ENCODE assay signal across 26 cellular contexts in the genomic region with DNA sequence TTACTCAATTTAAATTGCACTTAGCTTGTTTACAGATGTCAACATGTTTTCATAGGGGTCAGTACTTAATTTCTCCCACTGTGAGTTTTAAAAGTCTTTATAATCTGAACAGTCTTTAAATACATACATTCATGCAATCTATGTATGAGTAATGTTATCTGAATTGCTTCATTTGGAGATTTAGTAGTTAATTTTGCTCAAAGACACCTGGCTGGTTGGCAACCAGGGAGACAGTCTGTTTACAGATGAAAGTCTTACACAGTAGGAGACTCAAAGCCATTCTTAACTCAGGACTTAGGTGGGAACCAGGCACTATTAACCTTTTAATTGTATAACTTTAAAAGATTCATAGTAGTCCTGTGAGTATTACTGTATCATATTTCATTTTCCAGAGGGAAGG. TPM values are rescaled to one million over a fixed set of nuclear protein-coding genes. Genes with fewer than 3 reads are reported as not detected.
DNase-seq lines count a peak whose midpoint lies in the region; ATAC-seq, FAIRE-seq and TF ChIP-seq lines count a peak whose summit lies in the region.
"Had no signal": no experiment of that assay in that cellular context is flagged by ENCODE, and none has a peak within 500 bp of the region (broad histone marks: within the 10 kb centered on the region; RNA-seq: fewer than 3 reads in every experiment).

No MANE protein-coding gene starts in this region.

- H3K27me3 ChIP-seq in transverse colon (no peaks in the 10 kb centered on the region), testis (no peaks in the 10 kb centered on the region)
- H3K27me3 ChIP-seq: ascending aorta, hepatocyte had no signal

- intact Hi-C loops in kidney (cut with DNase I), result no loop called here
- intact Hi-C loops in transverse colon (cut with DNase I; ENCODE audit: low total_unique reads), result no loop called here
- intact Hi-C loops in testis (cut with DNase I; ENCODE audit: low total_unique reads), result no loop called here

- DNase-seq in LHCN-M2 (ENCODE audit: low read depth), result peak; percentile 14
- DNase-seq in chondrocyte (ENCODE audit: low spot score), result no peak
- DNase-seq in kidney, result no peak
- DNase-seq in transverse colon, result no peak
- no peak for DNase-seq in superior temporal gyrus (ENCODE audit: extremely low spot score)
- no peak for DNase-seq in testis
- no peak for DNase-seq in activated CD4-positive, alpha-beta T cell treated with anti-CD3 and anti-CD28 coated beads for 1 hour
- DNase-seq: activated CD4-positive, CD25-positive, alpha-beta regulatory T cell treated with anti-CD3 and anti-CD28 coated beads, Interleukin-2, amount 50 U/mL, for 72 hours; activated naive CD4-positive, alpha-beta T cell treated with anti-CD3 and anti-CD28 coated beads, Interleukin-2, amount 50 U/mL, for 16 hours; activated T-cell treated with anti-CD3 and anti-CD28 coated beads, Interleukin-2, amount 50 U/mL, for 48 hours; CD8-positive, alpha-beta memory T cell; endodermal cell; Karpas-422; NCI-H1092; NCI-H2081; NCI-H510A treated with DMSO at 0.1 percent for 48 hours; occipital lobe; RPMI8226 had no signal

- no peaks in the 10 kb centered on the region for H3K9me3 ChIP-seq in kidney (ENCODE audit: control insufficient read depth in 1 of 2, low read length in 2 of 2)
- H3K9me3 ChIP-seq in transverse colon, result no peaks in the 10 kb centered on the region
- H3K9me3 ChIP-seq in testis, result no peaks in the 10 kb centered on the region
- H3K9me3 ChIP-seq: ascending aorta, thoracic aorta had no signal

- no peak for TF ChIP-seq EP300 in transverse colon (IDR thresholded peaks at IDR 0.05; ENCODE audit: low read depth)

- H3K27ac ChIP-seq in kidney (ENCODE audit: low read depth in 2 of 2, low read length in 2 of 2) (peak overlapping the region; percentile 8 to 68), transverse colon (peak overlapping the region; percentile 4 to 21 (median 12)), testis (no peak overlapping the region)
- H3K27ac ChIP-seq: ascending aorta, hepatocyte had no signal

- no peaks in the 10 kb centered on the region for H3K9me3 Mint-ChIP-seq in chondrocyte (ENCODE audit: low read depth)
- H3K9me3 Mint-ChIP-seq: CD8-positive, alpha-beta memory T cell; endodermal cell had no signal

- peaks cover 58% of the 10 kb centered on the region for H3K4me1 Mint-ChIP-seq in chondrocyte (ENCODE audit: low read depth)

- no peak overlapping the region for H3K4me3 Mint-ChIP-seq in chondrocyte (ENCODE audit: unreplicated experiment)
- H3K4me3 Mint-ChIP-seq: CD8-positive, alpha-beta memory T cell; endodermal cell had no signal

- TF ChIP-seq POLR2A in transverse colon (IDR thresholded peaks at IDR 0.05) (no peak), testis (IDR thresholded peaks at IDR 0.05) (no peak)

- peaks cover 30% of the 10 kb centered on the region for H3K36me3 Mint-ChIP-seq in chondrocyte (ENCODE audit: low read depth)
- H3K36me3 Mint-ChIP-seq: CD8-positive, alpha-beta memory T cell had no signal

- in situ Hi-C loops in transverse colon (cut with MboI; ENCODE audit: low pct_ligation_motif_present in 1 of 4, low pct_unique_long_range_greater_than_20kb in 1 of 4, low sequenced_read_pairs in 3 of 4), result no loop called here

- no peak for FAIRE-seq in kidney (lab: Jason Lieb, UNC)
- FAIRE-seq: GM12892, islet of Langerhans had no signal

- peak overlapping the region; percentile 82 for H3K27ac Mint-ChIP-seq in chondrocyte (ENCODE audit: unreplicated experiment)
- H3K27ac Mint-ChIP-seq: CD8-positive, alpha-beta memory T cell had no signal

- H3K36me3 ChIP-seq in kidney (ENCODE audit: control insufficient read depth in 1 of 2, insufficient read depth in 2 of 2, low read length in 2 of 2) (peaks cover 17 to 38% of the 10 kb centered on the region in 2 donors), transverse colon (peaks cover 0 to 20% (median 0%) of the 10 kb centered on the region in 4 donors), testis (ENCODE audit: low read depth, missing control alignments) (no peaks in the 10 kb centered on the region)

- H3K4me1 ChIP-seq in kidney (ENCODE audit: control insufficient read depth in 1 of 2, insufficient read depth in 1 of 2, low read depth in 1 of 2, low read length in 2 of 2), result peaks cover 19 to 46% of the 10 kb centered on the region in 2 donors
- H3K4me1 ChIP-seq in transverse colon, result peaks cover 0 to 25% (median 19%) of the 10 kb centered on the region in 4 donors
- peaks cover 5% of the 10 kb centered on the region for H3K4me1 ChIP-seq in testis

- H3K27me3 Mint-ChIP-seq in chondrocyte (ENCODE audit: low read depth), result no peaks in the 10 kb centered on the region

- no peak overlapping the region for H3K9ac ChIP-seq in kidney (ENCODE audit: low read length in 2 of 2)

- ATAC-seq in GM19463 (IDR thresholded peaks at IDR 0.05; ENCODE audit: unreplicated experiment), result no peak

- TF ChIP-seq CTCF in chondrocyte (IDR thresholded peaks at IDR 0.05) (no peak), kidney (IDR thresholded peaks at IDR 0.05; ENCODE audit: borderline replicate concordance, extremely low read depth, insufficient read depth) (no peak), transverse colon (IDR thresholded peaks at IDR 0.05) (no peak), testis (IDR thresholded peaks at IDR 0.05) (no peak)

- H3K4me3 ChIP-seq in kidney (ENCODE audit: low read length in 2 of 2) (no peak overlapping the region), transverse colon (no peak overlapping the region), testis (no peak overlapping the region)
- H3K4me3 ChIP-seq: ascending aorta, hepatocyte, thoracic aorta had no signal

RNA-seq across cellular contexts. Expression of a gene that starts 29.3 kb away (rescaled TPM):
- total RNA-seq in LHCN-M2 (2014; rRNA removed) (25.0 and 39.7 TPM in 2 replicates), chondrocyte (82.7 to 108 TPM (median 84.4 TPM) in 3 replicates), kidney (199 TPM), transverse colon (100 to 1,000 TPM in 1 of 4 donors, 10 to 100 TPM in 3; 34.4 to 143 (median 53.1) TPM), testis (10 to 100 TPM; 12.9 to 56.2 TPM)
- polyA plus RNA-seq in LHCN-M2 (2012), result 92.8 TPM
- polyA plus RNA-seq in kidney (ENCODE audit: insufficient read depth, low read depth, low replicate concordance) (138 TPM), testis (ENCODE audit: insufficient read depth, low read depth, low replicate concordance) (29.7 TPM)
- total RNA-seq: activated CD8-positive, alpha-beta memory T cell treated with anti-CD3 and anti-CD28 coated beads for 36 hours had no signal

RNA-seq across cellular contexts. Expression of a gene that starts 31.2 kb away (rescaled TPM):
- total RNA-seq in LHCN-M2 (2014; rRNA removed), result not detected in 2 replicates
- 0.02 TPM for polyA plus RNA-seq in LHCN-M2 (2012)
- not detected in 3 replicates for total RNA-seq in chondrocyte
- total RNA-seq in kidney, result 4.5 TPM
- polyA plus RNA-seq in kidney (ENCODE audit: insufficient read depth, low read depth, low replicate concordance), result 1.5 TPM
- not detected for total RNA-seq in transverse colon
- total RNA-seq in testis, result under 1 TPM; 0.16 to 0.74 TPM
- 0.95 TPM for polyA plus RNA-seq in testis (ENCODE audit: insufficient read depth, low read depth, low replicate concordance)
- total RNA-seq: activated CD8-positive, alpha-beta memory T cell treated with anti-CD3 and anti-CD28 coated beads for 36 hours; CD8-positive, alpha-beta memory T cell; endodermal cell; H4; occipital lobe; thoracic aorta had no signal
- polyA plus RNA-seq: CD8-positive, alpha-beta memory T cell had no signal

Comparison
In these comparisons a context has a peak if more than half of its experiments do, and no peak if none do; other contexts are left out.
1. H3K27ac ChIP-seq: peak in kidney (2 of 2) and transverse colon (4 of 4); none in testis (0 of 2).